Comparison of ENCODE assay signal across 8 cellular contexts in genomic region chr17:49677933-49678847, GRCh38. TPM values are rescaled to one million over a fixed set of nuclear protein-coding genes. Genes with fewer than 3 reads are reported as not detected.
A peak's percentile ranks its signal among the peaks of the same experiment; 100 is the strongest.
DNase-seq lines count a peak whose midpoint lies in the region; ATAC-seq lines count a peak whose summit lies in the region.

TSS of gene SPOP (minus strand) at chr17:49678097. CDS start at chr17:49622810, 55,287 bp downstream.

- peak; percentile 75 for ATAC-seq in GM19463 (IDR thresholded peaks at IDR 0.05; ENCODE audit: unreplicated experiment)

- POLR2A ChIA-PET in CD4-positive, alpha-beta memory T cell (lab: Charles Lee; ENCODE audit: partially characterized antibody): interaction anchor here (0.6 to 3.2 kb wide), 21 partner anchors 9 to 473 kb away, joined by 3 to 29 read pairs (median 4); partner anchors contain the start of genes FAM117A, KAT7, PHB1 and SLC35B1

- CTCF ChIA-PET in CD4-positive, alpha-beta memory T cell (lab: Charles Lee; ENCODE audit: partially characterized antibody): interaction anchor here (0.9 to 1.3 kb wide), 3 partner anchors 9 to 29 kb away, joined by 4 to 5 read pairs (median 4); partner anchors contain the start of gene SLC35B1

- no peaks in the 10 kb centered on the region for H3K36me3 ChIP-seq in CD4-positive, alpha-beta memory T cell (ENCODE audit: insufficient read depth, low read length)

- no peaks in the 10 kb centered on the region for H3K27me3 ChIP-seq in CD4-positive, alpha-beta memory T cell (ENCODE audit: insufficient read depth, low read length)

- H3K27me3 Mint-ChIP-seq in CD4-positive, alpha-beta memory T cell: peaks cover 0 to 1% of the 10 kb centered on the region in 2 donors

- H3K9me3 Mint-ChIP-seq in CD4-positive, alpha-beta memory T cell: peaks cover 0 to 10% (median 0%) of the 10 kb centered on the region in 8 donors

- H3K4me1 ChIP-seq in CD4-positive, alpha-beta memory T cell (ENCODE audit: insufficient read depth, low read length): peaks cover 42% of the 10 kb centered on the region

- intact Hi-C loops in CD4-positive, alpha-beta memory T cell (cut with micrococcal nuclease): loop anchor here (1.0 to 5.0 kb wide), 8 partner anchors 10 to 416 kb away; partner anchors contain the start of gene ZNF652

- DNase-seq in CD4-positive, alpha-beta memory T cell: peak; percentile 99 to 100 (median 100)
- DNase-seq in HS-5 (ENCODE audit: low read depth) (peak; percentile 94), lung microvascular endothelial cell (ENCODE audit: low read depth in 2 of 2) (peak; percentile 100)
- peak; percentile 99 for DNase-seq in NK-92 treated with Interleukin-12 subunit alpha and Interleukin-12 subunit beta, amount 100 ng/mL, for 24 hours (lab: John Stamatoyannopoulos, UW)
- peak; percentile 99 for DNase-seq in activated CD8-positive, alpha-beta memory T cell treated with anti-CD3 and anti-CD28 coated beads for 24 hours
- peak; percentile 97 for DNase-seq in effector CD8-positive, alpha-beta T cell (lab: John Stamatoyannopoulos, UW)
- DNase-seq in stimulated activated CD4-positive, alpha-beta T cell treated with anti-CD3 and anti-CD28 coated beads, TNF-alpha, amount 100 ng/mL, for 48 hours (ENCODE audit: low read depth in 3 of 3): peak; percentile 98 to 99 (median 98)

- no peaks in the 10 kb centered on the region for H3K9me3 ChIP-seq in CD4-positive, alpha-beta memory T cell (ENCODE audit: control insufficient read depth in 1 of 2, low read length in 2 of 2)

- peak within 1 kb of the TSS; percentile 93 to 99 (median 98) for H3K27ac Mint-ChIP-seq in CD4-positive, alpha-beta memory T cell

- peak within 1 kb of the TSS; percentile 95 to 100 for H3K4me3 ChIP-seq in CD4-positive, alpha-beta memory T cell (ENCODE audit: low read length in 2 of 2)

- H3K27ac ChIP-seq in CD4-positive, alpha-beta memory T cell (ENCODE audit: low read depth, low read length): peak within 1 kb of the TSS; percentile 94

- peak within 1 kb of the TSS; percentile 91 to 99 (median 94) for H3K4me3 Mint-ChIP-seq in CD4-positive, alpha-beta memory T cell

- H3K36me3 Mint-ChIP-seq in CD4-positive, alpha-beta memory T cell: peaks cover 16 to 29% of the 10 kb centered on the region in 2 donors

- peaks cover 35 to 52% (median 42%) of the 10 kb centered on the region in 4 donors for H3K4me1 Mint-ChIP-seq in CD4-positive, alpha-beta memory T cell

RNA-seq across cellular contexts. Expression of gene SPOP, which starts in this region (rescaled TPM):
- 10 to 100 TPM; 83.1 to 86.1 TPM for total RNA-seq in CD4-positive, alpha-beta memory T cell
- 100 to 1,000 TPM; 111 to 126 TPM for polyA plus RNA-seq in CD4-positive, alpha-beta memory T cell
- 83.9 and 139 TPM in 2 replicates for total RNA-seq in lung microvascular endothelial cell

Comparison
In these comparisons a context has a peak if more than half of its experiments do, and no peak if none do; other contexts are left out.
1. Peak in every context shown above with its lines: DNase-seq, ATAC-seq, H3K4me3 ChIP-seq and H3K27ac ChIP-seq.